ENCODE assay signal across 8 cellular contexts in genomic region chr1:26787381-26787705, GRCh38. TPM values are rescaled to one million over a fixed set of nuclear protein-coding genes. Genes with fewer than 3 reads are reported as not detected.
A peak's percentile ranks its signal among the peaks of the same experiment; 100 is the strongest.
DNase-seq lines count a peak whose midpoint lies in the region; ATAC-seq and TF ChIP-seq lines count a peak whose summit lies in the region.

No MANE protein-coding gene starts in this region.

- 0% methylated on average over 3 of the region's 11 CpGs; no CpG with 5 or more reads in 1 of the 2 experiments for WGBS in IMR-90 (ENCODE audit: extremely low coverage in 2 of 2, insufficient read length in 1 of 2), 2 experiments
- no CpG with 5 or more reads among the region's 11 CpGs for WGBS in trophoblast cell (ENCODE audit: extremely low coverage, insufficient coverage, insufficient read length)

- H2BK5ac ChIP-seq in IMR-90 (ENCODE audit: low read depth, low read length, poor library complexity, severe bottlenecking) (peak overlapping the region; percentile 96), trophoblast cell (ENCODE audit: low read depth, low read length, poor library complexity) (peak overlapping the region; percentile 94)

- H2BK12ac ChIP-seq in trophoblast cell (ENCODE audit: low read length) = no peak overlapping the region

- H4K20me1 ChIP-seq in IMR-90 (ENCODE audit: insufficient read depth, low read length) = peaks cover 12% of the 10 kb centered on the region; the same call in 1 of the 2 replicates

- peaks cover 18% of the 10 kb centered on the region for H3K9me1 ChIP-seq in IMR-90 (ENCODE audit: insufficient read depth, low read length)

- H3K56ac ChIP-seq in IMR-90 (ENCODE audit: extremely low read depth, insufficient read depth, low read length) = peak overlapping the region; percentile 99

- DNase-seq in DMS53 treated with DMSO at 0.1 percent for 48 hours (lab: John Stamatoyannopoulos, UW; ENCODE audit: unreplicated experiment) (peak; percentile 73), IMR-90 (peak; percentile 53), fibroblast of villous mesenchyme (ENCODE audit: low read depth) (peak; percentile 64), trophoblast cell (peak; percentile 71 to 80), putamen (ENCODE audit: low spot score) (no peak), globus pallidus (ENCODE audit: low spot score) (no peak)
- DNase-seq in activated CD8-positive, alpha-beta memory T cell treated with anti-CD3 and anti-CD28 coated beads, Interleukin-2, amount 50 U/mL, for 1 hour (ENCODE audit: extremely low read depth) = peak; percentile 36

- H3K4me2 ChIP-seq in IMR-90 (ENCODE audit: low read depth, low read length) = peak overlapping the region; percentile 86
- H3K4me2 ChIP-seq in trophoblast cell (ENCODE audit: low read length) = peak overlapping the region; percentile 93

- H3K18ac ChIP-seq in IMR-90 (ENCODE audit: low read depth, low read length) (peak overlapping the region; percentile 97), trophoblast cell (ENCODE audit: low read length) (peak overlapping the region; percentile 67)

- H3K4me1 ChIP-seq in IMR-90 (ENCODE audit: control insufficient read depth, insufficient read depth, low read length) = peaks cover 35% of the 10 kb centered on the region
- H3K4me1 ChIP-seq in trophoblast cell (ENCODE audit: control insufficient read depth in 1 of 2, insufficient read depth in 2 of 2, low read length in 2 of 2) = peaks cover 26 to 34% of the 10 kb centered on the region in 2 experiments

- H3K79me2 ChIP-seq in trophoblast cell (ENCODE audit: control insufficient read depth, insufficient read depth, low read length, poor library complexity) = peaks cover 9% of the 10 kb centered on the region

- peak overlapping the region; percentile 86; the same call in 2 of the 3 replicates for H2BK15ac ChIP-seq in IMR-90 (ENCODE audit: low read depth, low read length)

- in situ Hi-C loops in IMR-90 (cut with MboI; ENCODE audit: low sequenced_read_pairs) = loop anchor here (5.0 kb wide), 1 partner anchor 95 kb away; no protein-coding TSS in a partner anchor

- no peaks in the 10 kb centered on the region; the same call in 1 of the 2 replicates for H3K36me3 ChIP-seq in IMR-90 (ENCODE audit: control insufficient read depth, insufficient read depth, low read length)
- H3K36me3 ChIP-seq in trophoblast cell (ENCODE audit: control insufficient read depth in 1 of 2, insufficient read depth in 2 of 2, low read length in 2 of 2) = peaks cover 0 to 8% of the 10 kb centered on the region in 2 experiments

- H3K27ac ChIP-seq in IMR-90 (ENCODE audit: insufficient read depth, low read length) (peak overlapping the region; percentile 95), trophoblast cell (ENCODE audit: low read depth, low read length) (peak overlapping the region; percentile 99)

- H4K8ac ChIP-seq in IMR-90 (ENCODE audit: low read depth in 2 of 2, low read length in 2 of 2) (peak overlapping the region; percentile 96 to 99), trophoblast cell (ENCODE audit: low read depth, low read length) (peak overlapping the region; percentile 95)

- intact Hi-C loops in IMR-90 (cut with micrococcal nuclease) = loop anchor here (1.0 kb wide), 1 partner anchor 15 kb away; no protein-coding TSS in a partner anchor

- H2AFZ ChIP-seq in IMR-90 (replicated peaks; ENCODE audit: low read length, poor library complexity) (peak overlapping the region; percentile 99), trophoblast cell (ENCODE audit: insufficient read depth, low read length, poor library complexity) (peak overlapping the region; percentile 9)

- TF ChIP-seq CTCF in IMR-90 (conservative IDR thresholded peaks at IDR 0.05; ENCODE audit: low read depth, low read length) = no peak
- no peak for TF ChIP-seq CTCF in fibroblast of villous mesenchyme (IDR thresholded peaks at IDR 0.05; ENCODE audit: insufficient read depth, low read depth, low read length)

- peak overlapping the region; percentile 72 for H3K4me3 ChIP-seq in IMR-90 (ENCODE audit: insufficient read depth, low read depth, low read length)
- H3K4me3 ChIP-seq in fibroblast of villous mesenchyme (ENCODE audit: low read depth, low read length) = peak overlapping the region; percentile 78
- H3K4me3 ChIP-seq in trophoblast cell (ENCODE audit: low read depth, low read length) = peak overlapping the region; percentile 70

- TF ChIP-seq RAD21 in IMR-90 (IDR thresholded peaks at IDR 0.05; ENCODE audit: low read length) = no peak

- peaks cover 38 to 62% of the 10 kb centered on the region in 2 experiments for H3K79me1 ChIP-seq in IMR-90 (ENCODE audit: low read depth in 1 of 2, low read length in 2 of 2)
- peaks cover 23% of the 10 kb centered on the region for H3K79me1 ChIP-seq in trophoblast cell (ENCODE audit: low read length)

- peak overlapping the region; percentile 100 for H3K14ac ChIP-seq in IMR-90 (replicated peaks; ENCODE audit: low read depth, low read length)
- peak overlapping the region; percentile 47 for H3K14ac ChIP-seq in trophoblast cell (ENCODE audit: low read length)

- H4K12ac ChIP-seq in trophoblast cell (ENCODE audit: low read depth, low read length) = peak overlapping the region; percentile 97

- H3K9ac ChIP-seq in IMR-90 (ENCODE audit: low read depth, low read length) (peak overlapping the region; percentile 93), trophoblast cell (ENCODE audit: low read length) (peak overlapping the region; percentile 73)

- H2BK120ac ChIP-seq in IMR-90 (ENCODE audit: low read depth, low read length) (peak overlapping the region; percentile 93), trophoblast cell (ENCODE audit: insufficient read depth, low read length, poor library complexity) (peak overlapping the region; percentile 73)

- H2AK9ac ChIP-seq in IMR-90 (replicated peaks; ENCODE audit: low read depth, low read length, poor library complexity) = peak overlapping the region; percentile 99

- H3K23ac ChIP-seq in IMR-90 (ENCODE audit: low read depth, low read length) (peak overlapping the region; percentile 97), trophoblast cell (ENCODE audit: low read length) (no peak overlapping the region)

- peak overlapping the region; percentile 97 for H4K5ac ChIP-seq in IMR-90 (ENCODE audit: low read depth, low read length)

- BruUV-seq in IMR-90 (replicated peaks; lab: Mats Ljungman, UMichigan) = no TSS peak

- CTCF ChIA-PET in IMR-90 (lab: Yijun Ruan, JAX) = interaction anchor here (4.7 kb wide), 1 partner anchor 185 kb away, joined by 20 read pairs; no protein-coding TSS in a partner anchor

- H2AK5ac ChIP-seq in IMR-90 (ENCODE audit: low read depth, low read length) (peak overlapping the region; percentile 92), trophoblast cell (ENCODE audit: low read length) (peak overlapping the region; percentile 21)

- H4K91ac ChIP-seq in IMR-90 (ENCODE audit: insufficient read depth, low read depth, low read length) = peak overlapping the region; percentile 100
- peak overlapping the region; percentile 95 for H4K91ac ChIP-seq in trophoblast cell (ENCODE audit: low read depth, low read length)

- dilution Hi-C loops in IMR-90 (cut with HindIII; ENCODE audit: low sequenced_read_pairs, unreplicated experiment) = loop anchor here (25.0 kb wide), 1 partner anchor 200 kb away; no protein-coding TSS in a partner anchor

- TF ChIP-seq POLR2A in IMR-90 (IDR thresholded peaks at IDR 0.05; ENCODE audit: low read depth, low read length) = no peak

- POLR2A ChIA-PET in IMR-90 (lab: Charles Lee; ENCODE audit: unreplicated experiment) = interaction anchor here (0.7 to 1.4 kb wide), 3 partner anchors 12 to 89 kb away, joined by 3 to 4 read pairs (median 4); no protein-coding TSS in a partner anchor

- H3K4ac ChIP-seq in IMR-90 (ENCODE audit: low read depth, low read length) (peak overlapping the region; percentile 97), trophoblast cell (ENCODE audit: low read depth, low read length) (peak overlapping the region; percentile 37)

- H3K9me3 ChIP-seq in IMR-90 (ENCODE audit: control insufficient read depth, insufficient read depth, low read length) (no peaks in the 10 kb centered on the region), trophoblast cell (ENCODE audit: insufficient read depth, low read depth, low read length) (no peaks in the 10 kb centered on the region)

- H2BK20ac ChIP-seq in IMR-90 (ENCODE audit: low read depth, low read length) = peak overlapping the region; percentile 54

- no peaks in the 10 kb centered on the region for H3K27me3 ChIP-seq in IMR-90 (ENCODE audit: control insufficient read depth, insufficient read depth, low read length)
- no peaks in the 10 kb centered on the region for H3K27me3 ChIP-seq in trophoblast cell (ENCODE audit: insufficient read depth, low read length)

- ATAC-seq in GM21360 (IDR thresholded peaks at IDR 0.05; ENCODE audit: unreplicated experiment) = peak; percentile 24
- ATAC-seq in IMR-90 (ENCODE audit: low read depth) = peak; percentile 4

TF ChIP-seq in IMR-90, 13 proteins besides CTCF, POLR2A, EP300 and RAD21:
- TF ChIP-seq BHLHE40 (IDR thresholded peaks at IDR 0.05; ENCODE audit: low read depth, low read length) = 0 out of 2 replicates have a peak, but pooled peaks have one; percentile 10
- no peak for TF ChIP-seq FOS (IDR thresholded peaks at IDR 0.05; ENCODE audit: low read depth, low read length)

RNA-seq across cellular contexts. Expression of gene PIGV, which starts 0.4 kb away (rescaled TPM):
- total RNA-seq in IMR-90 (2012; rRNA removed) = 8.6 and 10.6 TPM in 2 replicates
- 6.9 and 7.2 TPM in 2 replicates for polyA plus RNA-seq in IMR-90 (2012; rRNA removed)
- polyA plus RNA-seq in IMR-90 (2012; cell fraction: cytosol; rRNA removed) = 7.4 and 11.3 TPM in 2 replicates
- polyA plus RNA-seq in IMR-90 (2012; cell fraction: nucleus; rRNA removed; ENCODE audit: low replicate concordance) = 10.5 and 15.8 TPM in 2 replicates
- 10.3 and 16.8 TPM in 2 replicates for total RNA-seq in fibroblast of villous mesenchyme
- polyA plus RNA-seq in trophoblast cell (2013) = 6.1 and 6.5 TPM in 2 replicates

RNA-seq across cellular contexts. Expression of gene ZDHHC18, which starts 39.1 kb away (rescaled TPM):
- 9.4 and 12.5 TPM in 2 replicates for total RNA-seq in IMR-90 (2012; rRNA removed)
- 37.0 and 38.4 TPM in 2 replicates for polyA plus RNA-seq in IMR-90 (2012; rRNA removed)
- polyA plus RNA-seq in IMR-90 (2012; cell fraction: cytosol; rRNA removed) = 16.2 and 37.8 TPM in 2 replicates
- 40.6 and 50.7 TPM in 2 replicates for polyA plus RNA-seq in IMR-90 (2012; cell fraction: nucleus; rRNA removed; ENCODE audit: low replicate concordance)
- total RNA-seq in fibroblast of villous mesenchyme = 10.3 and 16.4 TPM in 2 replicates
- 33.2 and 34.4 TPM in 2 replicates for polyA plus RNA-seq in trophoblast cell (2013)

Comparison
In these comparisons a context has a peak if more than half of its experiments do, and no peak if none do; other contexts are left out.
1. DNase-seq: peak in DMS53 treated with DMSO at 0.1 percent for 48 hours (single experiment), IMR-90 (single experiment), activated CD8-positive, alpha-beta memory T cell treated with anti-CD3 and anti-CD28 coated beads, Interleukin-2, amount 50 U/mL, for 1 hour (single experiment), fibroblast of villous mesenchyme (single experiment) and trophoblast cell (2 of 2); none in putamen (single experiment) and globus pallidus (single experiment).
2. Peak in every context shown above with its lines, with median percentiles within 50 percentile points of each other: H3K4me3 ChIP-seq.